Comparison of ENCODE assay signal across 17 cellular contexts in genomic region chr20:47263080-47263479, GRCh38.
A peak's percentile ranks its signal among the peaks of the same experiment; 100 is the strongest.
DNase-seq lines count a peak whose midpoint lies in the region; ATAC-seq and TF ChIP-seq lines count a peak whose summit lies in the region.
"Had no signal": no experiment of that assay in that cellular context is flagged by ENCODE, and none has a peak within 500 bp of the region (broad histone marks: within the 10 kb centered on the region; RNA-seq: fewer than 3 reads in every experiment).

No MANE protein-coding gene starts in this region.

- H3K27me3 ChIP-seq in DOHH2 (ENCODE audit: control insufficient read depth, low read length) (no peaks in the 10 kb centered on the region), OCI-LY1 (ENCODE audit: insufficient read depth, low read length) (no peaks in the 10 kb centered on the region), dorsolateral prefrontal cortex (no peaks in the 10 kb centered on the region), gastrocnemius medialis (no peaks in the 10 kb centered on the region)

- H2AFZ ChIP-seq in OCI-LY1 (ENCODE audit: low read length): no peak overlapping the region

- H3K4me2 ChIP-seq in DOHH2 (ENCODE audit: low read length) (peak overlapping the region; percentile 94), OCI-LY1 (ENCODE audit: low read length) (peak overlapping the region; percentile 62)

- DNase-seq in dorsolateral prefrontal cortex (no peak), gastrocnemius medialis (no peak), HUDEP-2 (lab: John Stamatoyannopoulos, UW; ENCODE audit: unreplicated experiment in 76 of 76) (no peak), NCI-H1436 (lab: John Stamatoyannopoulos, UW) (no peak)
- DNase-seq: activated CD4-positive, alpha-beta T cell treated with anti-CD3 and anti-CD28 coated beads for 36 hours; activated CD8-positive, alpha-beta memory T cell treated with anti-CD3 and anti-CD28 coated beads, Interleukin-2, amount 50 U/mL, for 4 hours; EL; HFFc6; NCI-H1694; SHP77 treated with DMSO at 0.1 percent for 48 hours; stimulated activated CD4-positive, alpha-beta T cell treated with anti-CD3 and anti-CD28 coated beads, Interleukin-2, amount 100 ng/mL, for 24 hours had no signal

- no peaks in the 10 kb centered on the region for H4K20me1 ChIP-seq in DOHH2 (ENCODE audit: control insufficient read depth, insufficient read depth, low read depth, low read length)
- no peaks in the 10 kb centered on the region for H4K20me1 ChIP-seq in OCI-LY1 (ENCODE audit: insufficient read depth, low read length)

- TF ChIP-seq CTCF in DOHH2 (IDR thresholded peaks at IDR 0.05; ENCODE audit: low read depth, low read length, poor library complexity, severe bottlenecking) (no peak), OCI-LY1 (IDR thresholded peaks at IDR 0.05; ENCODE audit: low read length) (no peak), dorsolateral prefrontal cortex (IDR thresholded peaks at IDR 0.05 in 54 of 56, conservative IDR thresholded peaks at IDR 0.05 in 2 of 56; ENCODE audit: low read depth in 1 of 56, partially characterized antibody in 56 of 56) (no peak), gastrocnemius medialis (IDR thresholded peaks at IDR 0.05 in 4 of 5, conservative IDR thresholded peaks at IDR 0.05 in 1 of 5) (no peak)

- intact Hi-C loops in dorsolateral prefrontal cortex (cut with DNase I) (loop anchor here in 1 of 2 donors (10.0 kb wide), 1 partner anchor 232 kb away; no protein-coding TSS in a partner anchor), gastrocnemius medialis (cut with DNase I; ENCODE audit: low total_unique reads) (loop anchor here (5.0 kb wide), 2 partner anchors 56 to 199 kb away; no protein-coding TSS in a partner anchor)

- H3K27ac ChIP-seq in DOHH2 (ENCODE audit: low read depth, low read length) (peak overlapping the region; percentile 98), OCI-LY1 (ENCODE audit: low read depth, low read length, poor library complexity, severe bottlenecking) (peak overlapping the region; percentile 97), dorsolateral prefrontal cortex (peak overlapping the region in 51 of 59 donors; percentile 18 to 84 (median 61)), gastrocnemius medialis (peak overlapping the region; percentile 47 to 87 (median 72))
- H3K27ac ChIP-seq: epithelial cell of prostate had no signal

- H3K4me1 ChIP-seq in DOHH2 (ENCODE audit: control insufficient read depth, low read length): peaks cover 90% of the 10 kb centered on the region
- H3K4me1 ChIP-seq in OCI-LY1 (ENCODE audit: insufficient read depth, low read length, severe bottlenecking): peaks cover 88% of the 10 kb centered on the region
- H3K4me1 ChIP-seq in gastrocnemius medialis: peaks cover 28 to 31% of the 10 kb centered on the region in 2 donors

- in situ Hi-C loops in gastrocnemius medialis (cut with MboI; ENCODE audit: low sequenced_read_pairs in 4 of 4): loop anchor here in 1 of 4 donors (25.0 kb wide), 1 partner anchor 349 kb away; no protein-coding TSS in a partner anchor

- H3K79me2 ChIP-seq in DOHH2 (ENCODE audit: control insufficient read depth, low read length): peaks cover 85% of the 10 kb centered on the region
- peaks cover 18% of the 10 kb centered on the region for H3K79me2 ChIP-seq in OCI-LY1 (ENCODE audit: insufficient read depth, low read length)

- H3K4me3 ChIP-seq in DOHH2 (ENCODE audit: low read length) (peak overlapping the region; percentile 75), OCI-LY1 (ENCODE audit: low read depth, low read length, poor library complexity, severe bottlenecking) (peak overlapping the region; percentile 51), dorsolateral prefrontal cortex (peak overlapping the region in 1 of 59 donors; percentile 1), gastrocnemius medialis (no peak overlapping the region)
- H3K4me3 ChIP-seq: lung had no signal

- H3K9me2 ChIP-seq in DOHH2 (replicated peaks; ENCODE audit: control insufficient read depth, low read length) (no peaks in the 10 kb centered on the region), OCI-LY1 (ENCODE audit: low read depth, low read length) (no peaks in the 10 kb centered on the region)

- H3K9me3 ChIP-seq in DOHH2 (ENCODE audit: control insufficient read depth, insufficient read depth, low read length) (no peaks in the 10 kb centered on the region), OCI-LY1 (ENCODE audit: low read length) (no peaks in the 10 kb centered on the region), gastrocnemius medialis (no peaks in the 10 kb centered on the region)

- H3K9ac ChIP-seq in OCI-LY1 (ENCODE audit: low read length): peak overlapping the region; percentile 64

- peak in 1 of 2 donors; percentile 32 for ATAC-seq in gastrocnemius medialis
- no peak for ATAC-seq in GM18517 (IDR thresholded peaks at IDR 0.05; ENCODE audit: unreplicated experiment)
- no peak for ATAC-seq in GM18873 (IDR thresholded peaks at IDR 0.05; ENCODE audit: low FRiP score, unreplicated experiment)
- ATAC-seq: activated CD4-positive, alpha-beta T cell treated with anti-CD3 and anti-CD28 coated beads for 36 hours had no signal

- H3F3A ChIP-seq in DOHH2 (ENCODE audit: control insufficient read depth, insufficient read depth): peaks cover 26% of the 10 kb centered on the region
- 0 out of 2 replicates have a peak, but pooled peaks cover 4% of the 10 kb centered on the region for H3F3A ChIP-seq in OCI-LY1 (ENCODE audit: insufficient read depth, low read length)

- no peak for TF ChIP-seq POLR2A in gastrocnemius medialis (IDR thresholded peaks at IDR 0.05)

- peaks cover 71% of the 10 kb centered on the region for H3K36me3 ChIP-seq in DOHH2 (ENCODE audit: control insufficient read depth, low read length)
- H3K36me3 ChIP-seq in OCI-LY1 (ENCODE audit: insufficient read depth, low read length): peaks cover 74% of the 10 kb centered on the region
- H3K36me3 ChIP-seq in gastrocnemius medialis: peaks cover 0 to 21% of the 10 kb centered on the region in 2 donors

Comparison
In these comparisons a context has a peak if more than half of its experiments do, and no peak if none do; other contexts are left out.
1. H3K4me3 ChIP-seq: peak in DOHH2 (single experiment) and OCI-LY1 (single experiment); none in gastrocnemius medialis (0 of 4).
2. Peak in every context shown above with its lines, with median percentiles within 50 percentile points of each other: H3K27ac ChIP-seq.